Comparison of ENCODE assay signal across 28 cellular contexts in the genomic region with DNA sequence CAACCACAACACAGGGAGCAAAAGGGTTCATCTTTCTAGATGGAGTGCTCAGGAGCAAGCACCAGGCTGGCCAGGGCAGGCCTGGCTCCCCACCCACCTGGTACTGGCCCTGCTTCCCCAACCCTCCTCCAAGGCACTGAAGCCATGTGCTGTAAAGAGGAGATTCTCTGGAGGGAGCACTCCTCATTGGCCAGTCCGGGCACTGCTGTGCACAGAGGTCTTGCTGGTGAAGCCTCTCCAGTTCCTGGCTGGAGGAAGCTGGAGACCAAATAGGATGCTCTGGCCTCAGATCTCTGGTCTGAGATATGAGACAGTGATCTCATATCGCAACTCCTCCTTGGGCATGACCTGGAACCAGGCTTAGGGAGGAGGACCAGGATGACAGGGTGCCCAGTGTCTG. TPM values are rescaled to one million over a fixed set of nuclear protein-coding genes. Genes with fewer than 3 reads are reported as not detected.
A peak's percentile ranks its signal among the peaks of the same experiment; 100 is the strongest.
DNase-seq lines count a peak whose midpoint lies in the region; ATAC-seq, FAIRE-seq and TF ChIP-seq lines count a peak whose summit lies in the region.
"Had no signal": no experiment of that assay in that cellular context is flagged by ENCODE, and none has a peak within 500 bp of the region (broad histone marks: within the 10 kb centered on the region; RNA-seq: fewer than 3 reads in every experiment).

No MANE protein-coding gene starts in this region.

- POLR2A ChIA-PET in HepG2 (lab: Yijun Ruan, JAX): no interaction called here
- POLR2A ChIA-PET in activated CD8-positive, alpha-beta T cell treated with anti-CD3 and anti-CD28 coated beads, Interleukin-2, amount 10 ng/mL, durations not matched to agents 7 days and 5 days (lab: Charles Lee): no interaction called here

- no peak for ATAC-seq in HepG2
- no peak for ATAC-seq in right lobe of liver
- ATAC-seq in activated CD8-positive, alpha-beta T cell treated with anti-CD3 and anti-CD28 coated beads, Interleukin-2, amount 10 ng/mL, durations not matched to agents 7 days and 5 days: no peak
- no peak for ATAC-seq in stimulated activated naive CD8-positive, alpha-beta T cell treated with anti-CD3 and anti-CD28 coated beads, Interleukin-15, amount 100 ng/mL, for 72 hours

- H3K36me3 ChIP-seq in HepG2 (replicated peaks in 1 of 2; ENCODE audit: control insufficient read depth in 1 of 2, insufficient read depth in 2 of 2, low read length in 2 of 2) (no peaks in the 10 kb centered on the region), right lobe of liver (no peaks in the 10 kb centered on the region), WERI-Rb-1 (peaks cover 3% of the 10 kb centered on the region), hepatocyte (replicated peaks; ENCODE audit: insufficient read depth, low read depth) (no peaks in the 10 kb centered on the region), vagina (no peaks in the 10 kb centered on the region)
- H3K36me3 ChIP-seq: BLaER1 had no signal

- CTCF ChIA-PET in HepG2 (lab: Yijun Ruan, JAX; ENCODE audit: low intra/inter-chr PET ratio, low total read pairs): no interaction called here
- CTCF ChIA-PET in activated CD8-positive, alpha-beta T cell treated with anti-CD3 and anti-CD28 coated beads, Interleukin-2, amount 10 ng/mL, durations not matched to agents 7 days and 5 days (lab: Charles Lee): no interaction called here

- TF ChIP-seq CTCF in HepG2 (CRISPR knock-in tag; IDR thresholded peaks at IDR 0.05): no peak
- no peak for TF ChIP-seq CTCF in right lobe of liver (IDR thresholded peaks at IDR 0.05)
- TF ChIP-seq CTCF in WERI-Rb-1 (IDR thresholded peaks at IDR 0.05; ENCODE audit: low read depth, low read length): no peak
- TF ChIP-seq CTCF in hepatocyte (IDR thresholded peaks at IDR 0.05; ENCODE audit: poor library complexity): no peak
- no peak for TF ChIP-seq CTCF in type B pancreatic cell (conservative IDR thresholded peaks at IDR 0.05)
- TF ChIP-seq CTCF in vagina (IDR thresholded peaks at IDR 0.05): no peak

- no peaks in the 10 kb centered on the region for H3K9me3 Mint-ChIP-seq in type B pancreatic cell
- H3K9me3 Mint-ChIP-seq in activated CD8-positive, alpha-beta T cell treated with anti-CD3 and anti-CD28 coated beads, Interleukin-2, amount 10 ng/mL, durations not matched to agents 7 days and 5 days (ENCODE audit: insufficient read depth): no peaks in the 10 kb centered on the region
- H3K9me3 Mint-ChIP-seq in stimulated activated naive CD8-positive, alpha-beta T cell treated with anti-CD3 and anti-CD28 coated beads, Interleukin-15, amount 100 ng/mL, for 72 hours: no peaks in the 10 kb centered on the region
- H3K9me3 Mint-ChIP-seq: CD4-positive, alpha-beta memory T cell; IgD-negative memory B cell had no signal

- no peak overlapping the region for H3K9ac ChIP-seq in HepG2 (ENCODE audit: insufficient read depth, low read depth, low read length)
- H3K9ac ChIP-seq: BLaER1 had no signal

- H2AFZ ChIP-seq in HepG2 (ENCODE audit: low read length): no peak overlapping the region
- H2AFZ ChIP-seq in hepatocyte: no peak overlapping the region

- peak overlapping the region; percentile 38 for H3K27ac Mint-ChIP-seq in type B pancreatic cell
- no peak overlapping the region for H3K27ac Mint-ChIP-seq in activated CD8-positive, alpha-beta T cell treated with anti-CD3 and anti-CD28 coated beads, Interleukin-2, amount 10 ng/mL, durations not matched to agents 7 days and 5 days
- no peak overlapping the region for H3K27ac Mint-ChIP-seq in stimulated activated naive CD8-positive, alpha-beta T cell treated with anti-CD3 and anti-CD28 coated beads, Interleukin-15, amount 100 ng/mL, for 72 hours
- H3K27ac Mint-ChIP-seq: IgD-negative memory B cell had no signal

- BruUV-seq in HepG2 (replicated peaks; lab: Mats Ljungman, UMichigan): no TSS peak

- no peak for DNase-seq in HepG2 (ENCODE audit: low spot score)
- DNase-seq in right lobe of liver: no peak
- DNase-seq in WERI-Rb-1: no peak
- no peak for DNase-seq in hepatocyte (ENCODE audit: low spot score)
- DNase-seq in type B pancreatic cell (ENCODE audit: extremely low spot score, unreplicated experiment): no peak
- DNase-seq in activated CD8-positive, alpha-beta T cell treated with anti-CD3 and anti-CD28 coated beads, Interleukin-2, amount 10 ng/mL, durations not matched to agents 7 days and 5 days: no peak
- DNase-seq in vagina (ENCODE audit: extremely low spot score in 2 of 2): no peak
- no peak for DNase-seq in stimulated activated naive CD8-positive, alpha-beta T cell treated with anti-CD3 and anti-CD28 coated beads, Interleukin-15, amount 100 ng/mL, for 72 hours
- DNase-seq: 8988T, Calu3, EL, H7, Karpas-422, NCI-H1092 treated with DMSO at 0.1 percent for 48 hours, NCI-H146, NCI-H2029 treated with DMSO at 0.1 percent for 48 hours, NCI-H446, NCI-H526 treated with DMSO at 0.1 percent for 48 hours, SHP77 had no signal

- peaks cover 3% of the 10 kb centered on the region for H3K27me3 Mint-ChIP-seq in type B pancreatic cell
- peaks cover 4% of the 10 kb centered on the region for H3K27me3 Mint-ChIP-seq in activated CD8-positive, alpha-beta T cell treated with anti-CD3 and anti-CD28 coated beads, Interleukin-2, amount 10 ng/mL, durations not matched to agents 7 days and 5 days (ENCODE audit: low read depth)
- H3K27me3 Mint-ChIP-seq in stimulated activated naive CD8-positive, alpha-beta T cell treated with anti-CD3 and anti-CD28 coated beads, Interleukin-15, amount 100 ng/mL, for 72 hours: no peaks in the 10 kb centered on the region
- H3K27me3 Mint-ChIP-seq: CD4-positive, alpha-beta memory T cell; IgD-negative memory B cell had no signal

- intact Hi-C loops in HepG2 (cut with micrococcal nuclease; ENCODE audit: unreplicated experiment) (no loop called here), right lobe of liver (cut with DNase I) (no loop called here), vagina (cut with DNase I) (no loop called here)

- H4K20me1 ChIP-seq in HepG2 (ENCODE audit: insufficient read depth, low read length): no peaks in the 10 kb centered on the region
- H4K20me1 ChIP-seq in hepatocyte (ENCODE audit: insufficient read depth, poor library complexity, severe bottlenecking): no peaks in the 10 kb centered on the region
- H4K20me1 ChIP-seq: BLaER1 had no signal

- H3K4me1 ChIP-seq in HepG2 (ENCODE audit: insufficient read depth, low read length) (peaks cover 63% of the 10 kb centered on the region), right lobe of liver (peaks cover 0 to 5% (median 0%) of the 10 kb centered on the region in 4 donors), hepatocyte (ENCODE audit: insufficient read depth) (peaks cover 52% of the 10 kb centered on the region), vagina (peaks cover 47% of the 10 kb centered on the region)
- H3K4me1 ChIP-seq: BLaER1 had no signal

- no peaks in the 10 kb centered on the region for H3K9me2 ChIP-seq in hepatocyte (replicated peaks; ENCODE audit: insufficient read depth)

- peaks cover 28% of the 10 kb centered on the region for H3K4me1 Mint-ChIP-seq in type B pancreatic cell (ENCODE audit: unreplicated experiment)
- no peaks in the 10 kb centered on the region for H3K4me1 Mint-ChIP-seq in activated CD8-positive, alpha-beta T cell treated with anti-CD3 and anti-CD28 coated beads, Interleukin-2, amount 10 ng/mL, durations not matched to agents 7 days and 5 days (ENCODE audit: low read depth)
- no peaks in the 10 kb centered on the region for H3K4me1 Mint-ChIP-seq in stimulated activated naive CD8-positive, alpha-beta T cell treated with anti-CD3 and anti-CD28 coated beads, Interleukin-15, amount 100 ng/mL, for 72 hours
- H3K4me1 Mint-ChIP-seq: CD4-positive, alpha-beta memory T cell had no signal

- in situ Hi-C loops in HepG2 (cut with HindIII; ENCODE audit: extremely low pct_ligation_motif_present, low pct_unique_long_range_greater_than_20kb): no loop called here

- H3K27me3 ChIP-seq in HepG2 (ENCODE audit: control insufficient read depth in 1 of 2, insufficient read depth in 2 of 2, low read length in 2 of 2): peaks cover 0 to 3% of the 10 kb centered on the region in 2 experiments; a peak in 1 of 5 replicates
- no peaks in the 10 kb centered on the region for H3K27me3 ChIP-seq in right lobe of liver
- no peaks in the 10 kb centered on the region for H3K27me3 ChIP-seq in WERI-Rb-1 (ENCODE audit: insufficient read depth, low read depth, severe bottlenecking)
- peaks cover 2% of the 10 kb centered on the region for H3K27me3 ChIP-seq in hepatocyte
- H3K27me3 ChIP-seq in vagina: no peaks in the 10 kb centered on the region
- H3K27me3 ChIP-seq: BLaER1 had no signal

- H3K79me2 ChIP-seq in HepG2 (ENCODE audit: insufficient read depth, low read length): no peaks in the 10 kb centered on the region
- H3K79me2 ChIP-seq in hepatocyte: no peaks in the 10 kb centered on the region

- no peak for TF ChIP-seq RAD21 in HepG2 (CRISPR knock-in tag; IDR thresholded peaks at IDR 0.05)

- TF ChIP-seq EP300 in HepG2 (IDR thresholded peaks at IDR 0.05; ENCODE audit: low read depth in 2 of 2, low read length in 2 of 2) (no peak), HepG2 (CRISPR knock-in tag; IDR thresholded peaks at IDR 0.05; ENCODE audit: borderline replicate concordance) (no peak)

- no peaks in the 10 kb centered on the region for H3K9me3 ChIP-seq in HepG2 (ENCODE audit: low read length)
- H3K9me3 ChIP-seq in right lobe of liver: no peaks in the 10 kb centered on the region
- H3K9me3 ChIP-seq in WERI-Rb-1 (ENCODE audit: severe bottlenecking): no peaks in the 10 kb centered on the region
- no peaks in the 10 kb centered on the region for H3K9me3 ChIP-seq in hepatocyte (ENCODE audit: low read depth)
- no peaks in the 10 kb centered on the region for H3K9me3 ChIP-seq in vagina
- H3K9me3 ChIP-seq: BLaER1 had no signal

- H3K4me2 ChIP-seq in HepG2 (ENCODE audit: low read depth, low read length): no peak overlapping the region
- H3K4me2 ChIP-seq in hepatocyte: no peak overlapping the region
- H3K4me2 ChIP-seq: BLaER1 had no signal

- no peak for TF ChIP-seq POLR2A in HepG2 (IDR thresholded peaks at IDR 0.05; ENCODE audit: insufficient read depth in 1 of 2, low read depth in 2 of 2, low read length in 2 of 2)
- no peak for TF ChIP-seq POLR2A in right lobe of liver (IDR thresholded peaks at IDR 0.05)
- TF ChIP-seq POLR2A in vagina (IDR thresholded peaks at IDR 0.05): no peak

- H3K4me3 ChIP-seq in HepG2 (replicated peaks in 1 of 3; ENCODE audit: insufficient read depth in 1 of 3, low read depth in 2 of 3, low read length in 3 of 3) (no peak overlapping the region), right lobe of liver (no peak overlapping the region), WERI-Rb-1 (ENCODE audit: low read depth, low read length) (no peak overlapping the region), hepatocyte (no peak overlapping the region), vagina (no peak overlapping the region)
- H3K4me3 ChIP-seq: BLaER1 had no signal

- H3K27ac ChIP-seq in HepG2 (ENCODE audit: extremely low read length, insufficient read depth, low read length): no peak overlapping the region
- no peak overlapping the region for H3K27ac ChIP-seq in right lobe of liver
- H3K27ac ChIP-seq in WERI-Rb-1: peak overlapping the region; percentile 92
- H3K27ac ChIP-seq in hepatocyte: peak overlapping the region; percentile 75
- H3K27ac ChIP-seq in vagina: no peak overlapping the region
- H3K27ac ChIP-seq: BLaER1 had no signal

- FAIRE-seq in HepG2 (lab: Jason Lieb, UNC): no peak
- FAIRE-seq: GM12891, GM18507 had no signal

- 50% methylated on average over 2 of the region's 2 CpGs for WGBS in HepG2 (ENCODE audit: low lambda C conversion rate)
- WGBS in right lobe of liver (ENCODE audit: insufficient coverage, low coverage, low lambda C conversion rate, missing lambda C conversion rate): no CpG with 5 or more reads among the region's 2 CpGs
- 82% methylated on average over 2 of the region's 2 CpGs for WGBS in hepatocyte (ENCODE audit: low lambda C conversion rate, missing lambda C conversion rate)

- peak overlapping the region; percentile 35 for H3K4me3 Mint-ChIP-seq in type B pancreatic cell
- H3K4me3 Mint-ChIP-seq in activated CD8-positive, alpha-beta T cell treated with anti-CD3 and anti-CD28 coated beads, Interleukin-2, amount 10 ng/mL, durations not matched to agents 7 days and 5 days: no peak overlapping the region
- H3K4me3 Mint-ChIP-seq in stimulated activated naive CD8-positive, alpha-beta T cell treated with anti-CD3 and anti-CD28 coated beads, Interleukin-15, amount 100 ng/mL, for 72 hours: no peak overlapping the region
- H3K4me3 Mint-ChIP-seq: CD4-positive, alpha-beta memory T cell; IgD-negative memory B cell had no signal

- no peaks in the 10 kb centered on the region for H3K36me3 Mint-ChIP-seq in type B pancreatic cell
- no peaks in the 10 kb centered on the region for H3K36me3 Mint-ChIP-seq in activated CD8-positive, alpha-beta T cell treated with anti-CD3 and anti-CD28 coated beads, Interleukin-2, amount 10 ng/mL, durations not matched to agents 7 days and 5 days (ENCODE audit: low read depth)
- H3K36me3 Mint-ChIP-seq: CD4-positive, alpha-beta memory T cell; IgD-negative memory B cell had no signal

RNA-seq across cellular contexts. Expression of a gene that starts 7.7 kb away (rescaled TPM):
- total RNA-seq in HepG2 (2016; rRNA removed; fragmentation: Illumina TruSeq; extraction: Trizol) (3.6 and 7.6 TPM in 2 replicates), right lobe of liver (1 to 10 TPM; 1.2 to 5.9 (median 4.2) TPM), hepatocyte (11.8 and 15.5 TPM in 2 replicates), type B pancreatic cell (ENCODE audit: low replicate concordance) (41.9 and 48.0 TPM in 2 replicates), vagina (78.1 TPM)
- 1.5 and 1.7 TPM in 2 replicates for total RNA-seq in HepG2 (2016; cell fraction: cytosol; rRNA removed; fragmentation: Illumina TruSeq; extraction: Trizol; ENCODE audit: low read depth)
- total RNA-seq in HepG2 (2016; cell fraction: insoluble cytoplasmic fraction; rRNA removed; fragmentation: Illumina TruSeq; extraction: Trizol): 3.6 and 8.8 TPM in 2 replicates
- total RNA-seq in HepG2 (2016; cell fraction: membrane; rRNA removed; fragmentation: Illumina TruSeq; extraction: Trizol): 4.9 and 5.4 TPM in 2 replicates
- total RNA-seq in HepG2 (2016; cell fraction: nucleus; rRNA removed; fragmentation: Illumina TruSeq; extraction: Trizol): 8.8 and 9.1 TPM in 2 replicates
- polyA plus RNA-seq in HepG2 (2011; rRNA removed) (14.8 and 17.2 TPM in 2 replicates), hepatocyte (13.9 and 16.8 TPM in 2 replicates)
- 13.5 and 13.7 TPM in 2 replicates for polyA plus RNA-seq in HepG2 (2011; cell fraction: cytosol; rRNA removed)
- 22.1 and 33.2 TPM in 2 replicates for polyA plus RNA-seq in HepG2 (2011; cell fraction: nucleus; rRNA removed)
- 9.5 and 12.9 TPM in 2 replicates for polyA plus RNA-seq in HepG2 (2012)
- 2.0 and 2.5 TPM in 2 replicates for polyA plus RNA-seq in HepG2 (2016; cell fraction: cytosol; fragmentation: Illumina TruSeq; extraction: Trizol; ENCODE audit: low read depth)
- 6.6 and 7.1 TPM in 2 replicates for polyA plus RNA-seq in HepG2 (2016; cell fraction: insoluble cytoplasmic fraction; fragmentation: Illumina TruSeq; extraction: Trizol; ENCODE audit: low read depth)
- 5.8 and 6.2 TPM in 2 replicates for polyA plus RNA-seq in HepG2 (2016; cell fraction: membrane; fragmentation: Illumina TruSeq; extraction: Trizol; ENCODE audit: low read depth)
- polyA plus RNA-seq in HepG2 (2016; cell fraction: nucleus; fragmentation: Illumina TruSeq; extraction: Trizol; ENCODE audit: insufficient read depth, low read depth): 22.2 and 24.9 TPM in 2 replicates
- polyA minus RNA-seq in HepG2 (2011; rRNA and poly(A)+ RNA removed; ENCODE audit: low replicate concordance): 63.3 and 65.7 TPM in 2 replicates
- 14.4 and 15.7 TPM in 2 replicates for polyA minus RNA-seq in HepG2 (2011; cell fraction: cytosol; rRNA and poly(A)+ RNA removed)
- polyA minus RNA-seq in HepG2 (2011; cell fraction: nucleus; rRNA and poly(A)+ RNA removed): 7.2 and 9.3 TPM in 2 replicates
- total RNA-seq in activated CD8-positive, alpha-beta T cell treated with anti-CD3 and anti-CD28 coated beads, Interleukin-2, amount 10 ng/mL, durations not matched to agents 7 days and 5 days: not detected
- total RNA-seq: CD4-positive, alpha-beta memory T cell had no signal
- polyA plus RNA-seq: CD4-positive, alpha-beta memory T cell; IgD-negative memory B cell had no signal

RNA-seq across cellular contexts. Expression of a gene that starts 44.0 kb away (rescaled TPM):
- 0.15 TPM in 1 of 2 replicates, not detected in the other for total RNA-seq in HepG2 (2016; rRNA removed; fragmentation: Illumina TruSeq; extraction: Trizol)
- total RNA-seq in HepG2 (2016; cell fraction: cytosol; rRNA removed; fragmentation: Illumina TruSeq; extraction: Trizol; ENCODE audit: low read depth): 1.8 and 2.0 TPM in 2 replicates
- 0.09 and 0.28 TPM in 2 replicates for total RNA-seq in HepG2 (2016; cell fraction: insoluble cytoplasmic fraction; rRNA removed; fragmentation: Illumina TruSeq; extraction: Trizol)
- 0.87 and 1.1 TPM in 2 replicates for total RNA-seq in HepG2 (2016; cell fraction: membrane; rRNA removed; fragmentation: Illumina TruSeq; extraction: Trizol)
- total RNA-seq in HepG2 (2016; cell fraction: nucleus; rRNA removed; fragmentation: Illumina TruSeq; extraction: Trizol): 0.25 and 0.44 TPM in 2 replicates
- 0.03 TPM in 1 of 2 replicates, not detected in the other for polyA plus RNA-seq in HepG2 (2011; rRNA removed)
- polyA plus RNA-seq in HepG2 (2011; cell fraction: cytosol; rRNA removed): not detected in 2 replicates
- polyA plus RNA-seq in HepG2 (2011; cell fraction: nucleus; rRNA removed): 0.14 and 0.33 TPM in 2 replicates
- polyA plus RNA-seq in HepG2 (2012): 0.08 TPM in 1 of 2 replicates, not detected in the other
- polyA plus RNA-seq in HepG2 (2016; cell fraction: cytosol; fragmentation: Illumina TruSeq; extraction: Trizol; ENCODE audit: low read depth): not detected in 2 replicates
- not detected in 2 replicates for polyA plus RNA-seq in HepG2 (2016; cell fraction: insoluble cytoplasmic fraction; fragmentation: Illumina TruSeq; extraction: Trizol; ENCODE audit: low read depth)
- polyA plus RNA-seq in HepG2 (2016; cell fraction: membrane; fragmentation: Illumina TruSeq; extraction: Trizol; ENCODE audit: low read depth): not detected in 2 replicates
- polyA plus RNA-seq in HepG2 (2016; cell fraction: nucleus; fragmentation: Illumina TruSeq; extraction: Trizol; ENCODE audit: insufficient read depth, low read depth): 0.31 TPM in 1 of 2 replicates, not detected in the other
- polyA minus RNA-seq in HepG2 (2011; rRNA and poly(A)+ RNA removed; ENCODE audit: low replicate concordance): 0.47 and 2.3 TPM in 2 replicates
- 0.26 TPM in 1 of 2 replicates, not detected in the other for polyA minus RNA-seq in HepG2 (2011; cell fraction: cytosol; rRNA and poly(A)+ RNA removed)
- polyA minus RNA-seq in HepG2 (2011; cell fraction: nucleus; rRNA and poly(A)+ RNA removed): 1.2 and 1.5 TPM in 2 replicates
- total RNA-seq in right lobe of liver: under 1 TPM in 1 of 6 experiments, not detected in 5; 0.07 TPM
- not detected in 2 replicates for total RNA-seq in hepatocyte
- polyA plus RNA-seq in hepatocyte: not detected in 2 replicates
- total RNA-seq in type B pancreatic cell (ENCODE audit: low replicate concordance): 0.71 TPM in 1 of 2 replicates, not detected in the other
- total RNA-seq in activated CD8-positive, alpha-beta T cell treated with anti-CD3 and anti-CD28 coated beads, Interleukin-2, amount 10 ng/mL, durations not matched to agents 7 days and 5 days: not detected
- not detected for total RNA-seq in vagina
- total RNA-seq: Calu3; CD4-positive, alpha-beta memory T cell; H7; MCF 10A; OCI-LY7 had no signal
- polyA plus RNA-seq: AG04450; CD4-positive, alpha-beta memory T cell; IgD-negative memory B cell had no signal

RNA-seq across cellular contexts. Expression of a gene that starts 57.6 kb away (rescaled TPM):
- 14.3 and 29.8 TPM in 2 replicates for total RNA-seq in HepG2 (2016; rRNA removed; fragmentation: Illumina TruSeq; extraction: Trizol)
- 9.4 and 12.0 TPM in 2 replicates for total RNA-seq in HepG2 (2016; cell fraction: cytosol; rRNA removed; fragmentation: Illumina TruSeq; extraction: Trizol; ENCODE audit: low read depth)
- 14.3 and 31.3 TPM in 2 replicates for total RNA-seq in HepG2 (2016; cell fraction: insoluble cytoplasmic fraction; rRNA removed; fragmentation: Illumina TruSeq; extraction: Trizol)
- total RNA-seq in HepG2 (2016; cell fraction: membrane; rRNA removed; fragmentation: Illumina TruSeq; extraction: Trizol): 13.7 and 15.1 TPM in 2 replicates
- total RNA-seq in HepG2 (2016; cell fraction: nucleus; rRNA removed; fragmentation: Illumina TruSeq; extraction: Trizol): 51.2 and 60.9 TPM in 2 replicates
- 164 and 247 TPM in 2 replicates for polyA plus RNA-seq in HepG2 (2011; rRNA removed)
- polyA plus RNA-seq in HepG2 (2011; cell fraction: cytosol; rRNA removed): 69.6 and 77.8 TPM in 2 replicates
- 645 and 755 TPM in 2 replicates for polyA plus RNA-seq in HepG2 (2011; cell fraction: nucleus; rRNA removed)
- polyA plus RNA-seq in HepG2 (2012): 101 and 126 TPM in 2 replicates
- 7.3 and 7.5 TPM in 2 replicates for polyA plus RNA-seq in HepG2 (2016; cell fraction: cytosol; fragmentation: Illumina TruSeq; extraction: Trizol; ENCODE audit: low read depth)
- polyA plus RNA-seq in HepG2 (2016; cell fraction: insoluble cytoplasmic fraction; fragmentation: Illumina TruSeq; extraction: Trizol; ENCODE audit: low read depth): 17.2 and 22.9 TPM in 2 replicates
- polyA plus RNA-seq in HepG2 (2016; cell fraction: membrane; fragmentation: Illumina TruSeq; extraction: Trizol; ENCODE audit: low read depth): 12.8 and 13.7 TPM in 2 replicates
- 146 and 148 TPM in 2 replicates for polyA plus RNA-seq in HepG2 (2016; cell fraction: nucleus; fragmentation: Illumina TruSeq; extraction: Trizol; ENCODE audit: insufficient read depth, low read depth)
- polyA minus RNA-seq in HepG2 (2011; rRNA and poly(A)+ RNA removed; ENCODE audit: low replicate concordance): 0.14 and 257 TPM in 2 replicates
- 61.1 and 83.0 TPM in 2 replicates for polyA minus RNA-seq in HepG2 (2011; cell fraction: cytosol; rRNA and poly(A)+ RNA removed)
- 113 and 140 TPM in 2 replicates for polyA minus RNA-seq in HepG2 (2011; cell fraction: nucleus; rRNA and poly(A)+ RNA removed)
- 100 to 1,000 TPM in 4 of 6 experiments, 10 to 100 TPM in 2; 77.7 to 311 (median 190) TPM for total RNA-seq in right lobe of liver
- total RNA-seq in hepatocyte: 22.6 and 24.7 TPM in 2 replicates
- 37.9 and 56.6 TPM in 2 replicates for polyA plus RNA-seq in hepatocyte
- 6.0 and 11.0 TPM in 2 replicates for total RNA-seq in type B pancreatic cell (ENCODE audit: low replicate concordance)
- not detected for total RNA-seq in activated CD8-positive, alpha-beta T cell treated with anti-CD3 and anti-CD28 coated beads, Interleukin-2, amount 10 ng/mL, durations not matched to agents 7 days and 5 days
- total RNA-seq in vagina: 2.0 TPM
- total RNA-seq: Calu3; CD4-positive, alpha-beta memory T cell; HT-29; MCF 10A; OCI-LY7 had no signal
- polyA plus RNA-seq: CD4-positive, alpha-beta memory T cell; IgD-negative memory B cell had no signal

RNA-seq across cellular contexts. Expression of a gene that starts 58.7 kb away (rescaled TPM):
- total RNA-seq in HepG2 (2016; rRNA removed; fragmentation: Illumina TruSeq; extraction: Trizol) (65.0 and 106 TPM in 2 replicates), right lobe of liver (10 to 100 TPM; 42.1 to 62.4 (median 46.4) TPM), hepatocyte (147 and 150 TPM in 2 replicates), type B pancreatic cell (ENCODE audit: low replicate concordance) (170 and 244 TPM in 2 replicates), vagina (271 TPM)
- 28.2 and 29.4 TPM in 2 replicates for total RNA-seq in HepG2 (2016; cell fraction: cytosol; rRNA removed; fragmentation: Illumina TruSeq; extraction: Trizol; ENCODE audit: low read depth)
- total RNA-seq in HepG2 (2016; cell fraction: insoluble cytoplasmic fraction; rRNA removed; fragmentation: Illumina TruSeq; extraction: Trizol): 57.8 and 102 TPM in 2 replicates
- total RNA-seq in HepG2 (2016; cell fraction: membrane; rRNA removed; fragmentation: Illumina TruSeq; extraction: Trizol): 21.6 and 27.7 TPM in 2 replicates
- 176 and 216 TPM in 2 replicates for total RNA-seq in HepG2 (2016; cell fraction: nucleus; rRNA removed; fragmentation: Illumina TruSeq; extraction: Trizol)
- polyA plus RNA-seq in HepG2 (2011; rRNA removed) (204 and 254 TPM in 2 replicates), hepatocyte (64.3 and 84.9 TPM in 2 replicates)
- 65.2 and 69.9 TPM in 2 replicates for polyA plus RNA-seq in HepG2 (2011; cell fraction: cytosol; rRNA removed)
- polyA plus RNA-seq in HepG2 (2011; cell fraction: nucleus; rRNA removed): 615 and 653 TPM in 2 replicates
- 78.9 and 117 TPM in 2 replicates for polyA plus RNA-seq in HepG2 (2012)
- 2.8 and 3.1 TPM in 2 replicates for polyA plus RNA-seq in HepG2 (2016; cell fraction: cytosol; fragmentation: Illumina TruSeq; extraction: Trizol; ENCODE audit: low read depth)
- polyA plus RNA-seq in HepG2 (2016; cell fraction: insoluble cytoplasmic fraction; fragmentation: Illumina TruSeq; extraction: Trizol; ENCODE audit: low read depth): 44.4 and 46.1 TPM in 2 replicates
- polyA plus RNA-seq in HepG2 (2016; cell fraction: membrane; fragmentation: Illumina TruSeq; extraction: Trizol; ENCODE audit: low read depth): 4.0 and 7.3 TPM in 2 replicates
- polyA plus RNA-seq in HepG2 (2016; cell fraction: nucleus; fragmentation: Illumina TruSeq; extraction: Trizol; ENCODE audit: insufficient read depth, low read depth): 371 and 412 TPM in 2 replicates
- 201 and 212 TPM in 2 replicates for polyA minus RNA-seq in HepG2 (2011; rRNA and poly(A)+ RNA removed; ENCODE audit: low replicate concordance)
- 50.6 and 64.3 TPM in 2 replicates for polyA minus RNA-seq in HepG2 (2011; cell fraction: cytosol; rRNA and poly(A)+ RNA removed)
- polyA minus RNA-seq in HepG2 (2011; cell fraction: nucleus; rRNA and poly(A)+ RNA removed): 340 and 438 TPM in 2 replicates
- total RNA-seq in activated CD8-positive, alpha-beta T cell treated with anti-CD3 and anti-CD28 coated beads, Interleukin-2, amount 10 ng/mL, durations not matched to agents 7 days and 5 days: 100 to 1,000 TPM; 180 to 185 TPM

Comparison
In these comparisons a context has a peak if more than half of its experiments do, and no peak if none do; other contexts are left out.
1. H3K27ac ChIP-seq: peak in WERI-Rb-1 (single experiment) and hepatocyte (single experiment); none in HepG2 (single experiment), right lobe of liver (0 of 3) and vagina (single experiment).